8 cellular contexts compared by ENCODE assay signal in the genomic region with DNA sequence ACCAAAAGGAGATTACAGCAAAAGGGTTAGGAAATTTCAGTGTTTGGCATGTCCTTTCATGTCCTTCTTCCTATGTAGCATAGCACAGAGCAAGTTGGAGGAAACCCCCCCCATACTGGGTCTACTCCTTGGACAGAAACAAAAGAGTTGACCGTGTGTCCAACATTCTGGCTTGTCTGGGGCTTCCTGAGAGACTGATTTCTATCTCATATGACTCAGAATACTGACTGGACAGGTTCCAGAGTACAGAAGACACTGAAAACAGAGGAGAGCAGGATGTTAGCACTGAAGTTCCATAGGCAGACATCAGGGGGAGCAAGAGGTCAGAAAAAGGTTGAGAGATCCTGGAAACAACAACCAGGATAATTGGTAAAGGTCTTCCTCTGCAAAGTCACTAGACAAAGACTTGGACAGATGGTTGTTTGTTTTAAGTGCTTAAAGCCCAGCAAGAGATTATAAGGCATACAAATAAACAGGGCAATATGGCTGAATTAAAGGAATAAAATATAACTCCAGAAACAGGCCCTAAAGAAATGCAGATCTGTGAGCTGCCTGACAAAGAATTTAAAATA. TPM values are rescaled to one million over a fixed set of nuclear protein-coding genes. Genes with fewer than 3 reads are reported as not detected.
DNase-seq lines count a peak whose midpoint lies in the region; ATAC-seq and TF ChIP-seq lines count a peak whose summit lies in the region.

No MANE protein-coding gene starts in this region.

- intact Hi-C loops in CD4-positive, alpha-beta memory T cell (cut with micrococcal nuclease), result loop anchor here (1.0 to 2.0 kb wide), 5 partner anchors 66 to 320 kb away; a partner anchor contains a TSS
- intact Hi-C loops in left lung (cut with DNase I), result no loop called here

- H3K4ac ChIP-seq in H9 (ENCODE audit: low read depth, low read length), result no peak overlapping the region

- H3K4me2 ChIP-seq in H9 (ENCODE audit: insufficient read depth, insufficient read length, low read length), result no peak overlapping the region

- H4K8ac ChIP-seq in H9 (replicated peaks; ENCODE audit: insufficient read length, low read depth, low read length), result no peak overlapping the region

- no peak overlapping the region for H3K27ac ChIP-seq in CD4-positive, alpha-beta memory T cell (ENCODE audit: low read depth, low read length)
- H3K27ac ChIP-seq in H9 (ENCODE audit: insufficient read length, low read depth, low read length) (no peak overlapping the region), left lung (peak overlapping the region; percentile 28 to 57)

- no peaks in the 10 kb centered on the region for H3K4me1 ChIP-seq in CD4-positive, alpha-beta memory T cell (ENCODE audit: insufficient read depth, low read length)
- H3K4me1 ChIP-seq in H9 (ENCODE audit: insufficient read depth, low read length), result no peaks in the 10 kb centered on the region
- H3K4me1 ChIP-seq in left lung, result peaks cover 0 to 9% of the 10 kb centered on the region in 2 donors

- no peak overlapping the region for H2AK5ac ChIP-seq in H9 (ENCODE audit: insufficient read length, low read length)

- no CpG with 5 or more reads among the region's 1 CpG for WGBS in H9 (ENCODE audit: extremely low coverage, insufficient read length, low lambda C conversion rate)

- no peak overlapping the region for H3T11ph ChIP-seq in H9 (ENCODE audit: low read length)

- H2BK12ac ChIP-seq in H9 (ENCODE audit: insufficient read length, low read depth, low read length), result no peak overlapping the region

- H3K36me3 Mint-ChIP-seq in CD4-positive, alpha-beta memory T cell, result no peaks in the 10 kb centered on the region
- H3K36me3 Mint-ChIP-seq in H9 (ENCODE audit: insufficient read depth in 1 of 3, low read depth in 3 of 3), result peaks cover 0 to 4% (median 0%) of the 10 kb centered on the region in 3 experiments; a peak in 2 of 7 replicates

- CTCF ChIA-PET in CD4-positive, alpha-beta memory T cell (lab: Charles Lee; ENCODE audit: partially characterized antibody), result interaction anchor here (0.6 to 6.6 kb wide), 25 partner anchors 8 to 701 kb away, joined by 3 to 95 read pairs (median 4); a partner anchor contains a TSS

- no peak overlapping the region for H2BK120ac ChIP-seq in H9 (ENCODE audit: low read depth, low read length, poor library complexity, severe bottlenecking)

- no peak overlapping the region for H2BK20ac ChIP-seq in H9 (ENCODE audit: low read depth, low read length, poor library complexity, severe bottlenecking)

- H3K9ac ChIP-seq in H9 (ENCODE audit: extremely low read depth, insufficient read length, low read length), result no peak overlapping the region

- no peak overlapping the region for H3K23ac ChIP-seq in H9 (ENCODE audit: insufficient read length, low read depth, low read length)

- H3K14ac ChIP-seq in H9 (ENCODE audit: insufficient read depth, low read length), result no peak overlapping the region

- no peak overlapping the region for H3K18ac ChIP-seq in H9 (ENCODE audit: insufficient read length, low read depth, low read length)

- peaks cover 0 to 4% (median 0%) of the 10 kb centered on the region in 8 donors for H3K9me3 Mint-ChIP-seq in CD4-positive, alpha-beta memory T cell
- no peaks in the 10 kb centered on the region for H3K9me3 Mint-ChIP-seq in H9

- no peaks in the 10 kb centered on the region for H3K9me3 ChIP-seq in CD4-positive, alpha-beta memory T cell (ENCODE audit: control insufficient read depth in 1 of 2, low read length in 2 of 2)
- H3K9me3 ChIP-seq in H9 (ENCODE audit: control insufficient read depth, low read depth, low read length) (no peaks in the 10 kb centered on the region), left lung (no peaks in the 10 kb centered on the region)

- H3K56ac ChIP-seq in H9 (ENCODE audit: insufficient read length, low read depth, low read length), result no peak overlapping the region

- no peak overlapping the region for H2BK15ac ChIP-seq in H9 (ENCODE audit: low read depth, low read length)

- POLR2A ChIA-PET in CD4-positive, alpha-beta memory T cell (lab: Charles Lee; ENCODE audit: partially characterized antibody), result interaction anchor here (1.0 kb wide), 1 partner anchor 199 kb away, joined by 3 read pairs; no protein-coding TSS in a partner anchor

- ATAC-seq in left lung (peak; percentile 99), GM19455 (IDR thresholded peaks at IDR 0.05; ENCODE audit: unreplicated experiment) (no peak)

- H3K4me3 ChIP-seq in CD4-positive, alpha-beta memory T cell (ENCODE audit: low read length in 2 of 2), result no peak overlapping the region
- no peak overlapping the region for H3K4me3 ChIP-seq in left lung

- no peak overlapping the region for H3K4me3 Mint-ChIP-seq in CD4-positive, alpha-beta memory T cell
- no peak overlapping the region for H3K4me3 Mint-ChIP-seq in H9

- H3K27ac Mint-ChIP-seq in CD4-positive, alpha-beta memory T cell, result peak overlapping the region in 1 of 7 donors; percentile 53
- H3K27ac Mint-ChIP-seq in H9, result peak overlapping the region in 1 of 3 experiments; percentile 12; a peak in 1 of 7 replicates

- no peak overlapping the region for H4K91ac ChIP-seq in H9 (ENCODE audit: insufficient read length, low read depth, low read length)

- H3K4me1 Mint-ChIP-seq in CD4-positive, alpha-beta memory T cell, result peaks cover 5 to 8% (median 6%) of the 10 kb centered on the region in 4 donors
- no peaks in the 10 kb centered on the region for H3K4me1 Mint-ChIP-seq in H9

- no peaks in the 10 kb centered on the region for H3K79me1 ChIP-seq in H9 (ENCODE audit: insufficient read depth, low read depth, low read length, poor library complexity, severe bottlenecking)

- no peaks in the 10 kb centered on the region for H3K27me3 ChIP-seq in CD4-positive, alpha-beta memory T cell (ENCODE audit: insufficient read depth, low read length)
- H3K27me3 ChIP-seq in H9 (ENCODE audit: insufficient read depth, low read length), result no peaks in the 10 kb centered on the region
- H3K27me3 ChIP-seq in left lung, result no peaks in the 10 kb centered on the region

- no peaks in the 10 kb centered on the region for H3K23me2 ChIP-seq in H9 (ENCODE audit: insufficient read length, low read depth, low read length, poor library complexity, severe bottlenecking)

- TF ChIP-seq CTCF in H9 (conservative IDR thresholded peaks at IDR 0.05) (peak; percentile 80), left lung (IDR thresholded peaks at IDR 0.05) (peak; percentile 64 to 82)

- H2AFZ ChIP-seq in H9 (ENCODE audit: low read length), result no peak overlapping the region

- no peaks in the 10 kb centered on the region for H3K36me3 ChIP-seq in CD4-positive, alpha-beta memory T cell (ENCODE audit: insufficient read depth, low read length)
- no peaks in the 10 kb centered on the region for H3K36me3 ChIP-seq in left lung

- H3K79me2 ChIP-seq in H9 (ENCODE audit: insufficient read depth, low read length), result no peaks in the 10 kb centered on the region

- no peak overlapping the region for H2BK5ac ChIP-seq in H9 (ENCODE audit: insufficient read length, low read length)

- peak; percentile 41 to 57 (median 51) for DNase-seq in CD4-positive, alpha-beta memory T cell
- DNase-seq in H9 (peak; percentile 63), NCI-H460 (ENCODE audit: extremely low read depth, low read depth) (peak; percentile 70), cerebellum (ENCODE audit: low spot score) (peak; percentile 15), left lung (peak in 1 of 2 donors; percentile 39)
- peak; percentile 11 for DNase-seq in activated CD4-positive, CD25-positive, alpha-beta regulatory T cell treated with anti-CD3 and anti-CD28 coated beads, Interleukin-2, amount 50 U/mL, for 16 hours (ENCODE audit: low read depth, low spot score)
- DNase-seq in stimulated activated CD4-positive, alpha-beta T cell treated with anti-CD3 and anti-CD28 coated beads, TNF-alpha, amount 100 ng/mL, for 48 hours (ENCODE audit: low read depth in 3 of 3), result peak; percentile 6 to 52 (median 30)

- no peaks in the 10 kb centered on the region for H4K20me1 ChIP-seq in H9 (ENCODE audit: control insufficient read depth, insufficient read depth, insufficient read length)

- H4K5ac ChIP-seq in H9 (ENCODE audit: insufficient read length, low read depth, low read length), result no peak overlapping the region

- H3K27me3 Mint-ChIP-seq in CD4-positive, alpha-beta memory T cell, result no peaks in the 10 kb centered on the region
- H3K27me3 Mint-ChIP-seq in H9 (ENCODE audit: low read depth), result no peaks in the 10 kb centered on the region

RNA-seq across cellular contexts. Expression of a gene that starts 48.4 kb away (rescaled TPM):
- total RNA-seq in CD4-positive, alpha-beta memory T cell, result 1 to 10 TPM; 1.8 to 2.4 TPM
- polyA plus RNA-seq in CD4-positive, alpha-beta memory T cell, result under 1 TPM; 0.18 to 0.37 TPM
- total RNA-seq in H9 (2021) (18.7 and 19.0 TPM in 2 replicates), cerebellum (18.5 TPM), left lung (1 to 10 TPM; 3.8 to 4.3 TPM)
- 3.1 and 3.6 TPM in 2 replicates for total RNA-seq in NCI-H460 (2014; rRNA removed; shearing (Covaris generic))
- polyA plus RNA-seq in NCI-H460 (2014; cell fraction: nucleus; rRNA removed), result 6.2 and 9.9 TPM in 2 replicates

RNA-seq across cellular contexts. Expression of a gene that starts 59.3 kb away (rescaled TPM):
- total RNA-seq in CD4-positive, alpha-beta memory T cell, result 100 to 1,000 TPM; 118 to 126 TPM
- 100 to 1,000 TPM; 301 to 353 TPM for polyA plus RNA-seq in CD4-positive, alpha-beta memory T cell
- total RNA-seq in H9 (2021) (237 and 239 TPM in 2 replicates), cerebellum (24.0 TPM), left lung (100 to 1,000 TPM; 169 to 176 TPM)
- total RNA-seq in NCI-H460 (2014; rRNA removed; shearing (Covaris generic)), result 129 and 142 TPM in 2 replicates
- 82.2 and 203 TPM in 2 replicates for polyA plus RNA-seq in NCI-H460 (2014; cell fraction: nucleus; rRNA removed)

Comparison
In these comparisons a context has a peak if more than half of its experiments do, and no peak if none do; other contexts are left out.
1. H3K27ac ChIP-seq: peak in left lung (2 of 2); none in CD4-positive, alpha-beta memory T cell (single experiment) and H9 (single experiment).